In the genomic region with DNA sequence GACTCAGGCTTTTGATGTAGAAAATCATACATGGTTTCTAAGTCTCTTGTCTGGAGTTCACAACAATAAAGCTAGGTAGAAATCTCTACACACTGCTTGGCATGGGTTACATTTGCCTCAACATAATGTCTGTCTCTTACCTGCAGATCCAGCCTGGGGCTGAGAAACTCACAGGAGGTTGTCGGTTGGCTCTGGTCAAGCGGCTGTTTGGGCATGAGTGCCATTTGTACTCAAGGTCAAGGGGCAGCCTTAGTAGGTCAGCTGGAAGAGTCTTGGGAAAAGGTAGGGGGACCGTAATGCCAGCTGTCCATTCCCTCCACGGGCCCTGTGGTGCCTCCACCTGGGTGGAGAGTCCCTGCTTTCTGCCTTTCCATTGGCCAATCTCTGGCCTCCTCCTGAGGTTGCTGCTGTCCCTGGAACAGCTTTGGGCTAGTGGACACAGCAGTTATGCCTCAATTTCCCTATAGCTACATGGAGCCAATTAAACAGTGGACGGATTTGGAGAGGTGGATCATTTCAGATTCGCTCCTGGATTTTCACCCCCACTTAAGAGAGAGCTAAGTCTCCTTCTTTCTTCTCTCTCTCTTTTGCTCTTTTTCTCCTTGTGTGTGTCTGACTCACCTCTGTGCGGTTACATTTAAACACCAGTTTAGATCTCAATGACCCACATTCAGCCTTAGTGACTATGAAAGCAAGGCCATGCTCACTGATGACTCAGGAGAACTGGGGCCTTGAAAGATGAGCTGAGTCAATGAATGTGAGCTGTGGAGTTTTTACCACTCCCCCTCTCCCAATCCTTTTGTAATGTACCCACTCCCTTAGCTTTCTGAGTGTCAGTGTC, we compare ENCODE assay signal across 1 cellular context.
TF ChIP-seq lines count a peak whose summit lies in the region.

No MANE protein-coding gene starts in this region.

TF ChIP-seq in A549, 52 proteins besides CTCF, POLR2A, EP300 and RAD21 (continued from another document):
- peak; percentile 37; the same call in 1 of the 2 replicates for TF ChIP-seq HEYL (CRISPR knock-in tag; IDR thresholded peaks at IDR 0.05)
- TF ChIP-seq ZSCAN20 (CRISPR knock-in tag; IDR thresholded peaks at IDR 0.05): peak; percentile 74
- peak; percentile 49; the same call in 1 of the 2 replicates for TF ChIP-seq ESRRA (IDR thresholded peaks at IDR 0.05; ENCODE audit: borderline replicate concordance, low read length)
- peak; percentile 40; the same call in 1 of the 2 replicates for TF ChIP-seq MYC (IDR thresholded peaks at IDR 0.05; ENCODE audit: borderline replicate concordance, low read length)
- peak; percentile 88 for TF ChIP-seq FOSL2 (IDR thresholded peaks at IDR 0.05)
- TF ChIP-seq FOSL2 (CRISPR knock-in tag; IDR thresholded peaks at IDR 0.05): peak; percentile 98
- TF ChIP-seq NFE2L2 (conservative IDR thresholded peaks at IDR 0.05; ENCODE audit: low read length): 0 out of 2 replicates have a peak, but pooled peaks have one; percentile 21
- peak; percentile 60 to 73; a peak in 2 of 5 replicates for TF ChIP-seq JUN (IDR thresholded peaks at IDR 0.05)
- TF ChIP-seq, protein P1, sequence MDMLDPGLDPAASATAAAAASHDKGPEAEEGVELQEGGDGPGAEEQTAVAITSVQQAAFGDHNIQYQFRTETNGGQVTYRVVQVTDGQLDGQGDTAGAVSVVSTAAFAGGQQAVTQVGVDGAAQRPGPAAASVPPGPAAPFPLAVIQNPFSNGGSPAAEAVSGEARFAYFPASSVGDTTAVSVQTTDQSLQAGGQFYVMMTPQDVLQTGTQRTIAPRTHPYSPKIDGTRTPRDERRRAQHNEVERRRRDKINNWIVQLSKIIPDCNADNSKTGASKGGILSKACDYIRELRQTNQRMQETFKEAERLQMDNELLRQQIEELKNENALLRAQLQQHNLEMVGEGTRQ (IDR thresholded peaks at IDR 0.05): no peak
- peak; percentile 43; the same call in 1 of the 2 replicates for TF ChIP-seq HOXA7 (CRISPR knock-in tag; IDR thresholded peaks at IDR 0.05)
